ENCODE assay signal across 1 cellular context in the genomic region with DNA sequence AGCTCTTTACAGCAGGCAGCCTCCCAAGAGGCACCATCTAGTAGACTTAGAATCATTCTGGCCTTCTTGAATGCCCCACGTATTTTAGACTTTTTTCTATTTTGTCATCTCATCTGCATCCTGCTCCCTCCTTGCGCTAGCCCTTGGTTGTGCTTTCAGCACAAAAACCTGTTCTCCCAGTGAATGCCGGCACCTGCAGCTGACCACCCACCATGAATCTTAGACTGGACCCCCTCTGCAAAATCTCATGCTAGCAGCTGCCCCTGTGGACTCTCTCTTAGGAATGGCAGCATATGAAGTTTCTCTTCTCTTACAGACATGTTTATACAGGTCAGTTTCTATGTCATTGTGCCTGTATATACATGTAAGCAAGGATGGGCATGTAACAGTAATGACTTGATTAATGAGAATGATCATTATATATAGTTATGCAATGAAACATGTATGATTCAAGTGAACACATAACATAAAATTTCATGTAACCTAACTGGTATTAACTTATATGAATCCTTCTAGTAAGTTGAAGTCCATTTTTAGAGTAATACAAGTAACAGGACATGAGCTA.
A peak's percentile ranks its signal among the peaks of the same experiment; 100 is the strongest.
TF ChIP-seq lines count a peak whose summit lies in the region.

No MANE protein-coding gene starts in this region.

TF ChIP-seq in HepG2, 621 proteins besides CTCF, POLR2A, EP300 and RAD21 (continued from another document and continues in another):
- TF ChIP-seq, protein P1, sequence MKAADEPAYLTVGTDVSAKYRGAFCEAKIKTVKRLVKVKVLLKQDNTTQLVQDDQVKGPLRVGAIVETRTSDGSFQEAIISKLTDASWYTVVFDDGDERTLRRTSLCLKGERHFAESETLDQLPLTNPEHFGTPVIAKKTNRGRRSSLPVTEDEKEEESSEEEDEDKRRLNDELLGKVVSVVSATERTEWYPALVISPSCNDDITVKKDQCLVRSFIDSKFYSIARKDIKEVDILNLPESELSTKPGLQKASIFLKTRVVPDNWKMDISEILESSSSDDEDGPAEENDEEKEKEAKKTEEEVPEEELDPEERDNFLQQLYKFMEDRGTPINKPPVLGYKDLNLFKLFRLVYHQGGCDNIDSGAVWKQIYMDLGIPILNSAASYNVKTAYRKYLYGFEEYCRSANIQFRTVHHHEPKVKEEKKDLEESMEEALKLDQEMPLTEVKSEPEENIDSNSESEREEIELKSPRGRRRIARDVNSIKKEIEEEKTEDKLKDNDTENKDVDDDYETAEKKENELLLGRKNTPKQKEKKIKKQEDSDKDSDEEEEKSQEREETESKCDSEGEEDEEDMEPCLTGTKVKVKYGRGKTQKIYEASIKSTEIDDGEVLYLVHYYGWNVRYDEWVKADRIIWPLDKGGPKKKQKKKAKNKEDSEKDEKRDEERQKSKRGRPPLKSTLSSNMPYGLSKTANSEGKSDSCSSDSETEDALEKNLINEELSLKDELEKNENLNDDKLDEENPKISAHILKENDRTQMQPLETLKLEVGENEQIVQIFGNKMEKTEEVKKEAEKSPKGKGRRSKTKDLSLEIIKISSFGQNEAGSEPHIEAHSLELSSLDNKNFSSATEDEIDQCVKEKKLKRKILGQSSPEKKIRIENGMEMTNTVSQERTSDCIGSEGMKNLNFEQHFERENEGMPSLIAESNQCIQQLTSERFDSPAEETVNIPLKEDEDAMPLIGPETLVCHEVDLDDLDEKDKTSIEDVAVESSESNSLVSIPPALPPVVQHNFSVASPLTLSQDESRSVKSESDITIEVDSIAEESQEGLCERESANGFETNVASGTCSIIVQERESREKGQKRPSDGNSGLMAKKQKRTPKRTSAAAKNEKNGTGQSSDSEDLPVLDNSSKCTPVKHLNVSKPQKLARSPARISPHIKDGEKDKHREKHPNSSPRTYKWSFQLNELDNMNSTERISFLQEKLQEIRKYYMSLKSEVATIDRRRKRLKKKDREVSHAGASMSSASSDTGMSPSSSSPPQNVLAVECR (CRISPR knock-in tag; IDR thresholded peaks at IDR 0.05; ENCODE audit: borderline replicate concordance), result no peak
- TF ChIP-seq PPARG (CRISPR knock-in tag; conservative IDR thresholded peaks at IDR 0.05), result no peak
- 0 out of 2 replicates have a peak, but pooled peaks have one; percentile 9 for TF ChIP-seq ZNF564 (CRISPR knock-in tag; IDR thresholded peaks at IDR 0.05)
- TF ChIP-seq, protein P2, sequence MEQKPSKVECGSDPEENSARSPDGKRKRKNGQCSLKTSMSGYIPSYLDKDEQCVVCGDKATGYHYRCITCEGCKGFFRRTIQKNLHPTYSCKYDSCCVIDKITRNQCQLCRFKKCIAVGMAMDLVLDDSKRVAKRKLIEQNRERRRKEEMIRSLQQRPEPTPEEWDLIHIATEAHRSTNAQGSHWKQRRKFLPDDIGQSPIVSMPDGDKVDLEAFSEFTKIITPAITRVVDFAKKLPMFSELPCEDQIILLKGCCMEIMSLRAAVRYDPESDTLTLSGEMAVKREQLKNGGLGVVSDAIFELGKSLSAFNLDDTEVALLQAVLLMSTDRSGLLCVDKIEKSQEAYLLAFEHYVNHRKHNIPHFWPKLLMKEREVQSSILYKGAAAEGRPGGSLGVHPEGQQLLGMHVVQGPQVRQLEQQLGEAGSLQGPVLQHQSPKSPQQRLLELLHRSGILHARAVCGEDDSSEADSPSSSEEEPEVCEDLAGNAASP (CRISPR knock-in tag; IDR thresholded peaks at IDR 0.05; ENCODE audit: borderline replicate concordance), result no peak
- TF ChIP-seq POLR2G (IDR thresholded peaks at IDR 0.05; ENCODE audit: low read depth, low read length), result no peak
- TF ChIP-seq NR2F1 (CRISPR knock-in tag; IDR thresholded peaks at IDR 0.05), result no peak
- no peak for TF ChIP-seq ZNF777 (CRISPR knock-in tag; IDR thresholded peaks at IDR 0.05)
- no peak for TF ChIP-seq ZNF274 (CRISPR knock-in tag; IDR thresholded peaks at IDR 0.05)
- no peak for TF ChIP-seq HNRNPK (IDR thresholded peaks at IDR 0.05; ENCODE audit: low read depth, low read length, poor library complexity, severe bottlenecking)
- no peak for TF ChIP-seq ZNF232 (CRISPR knock-in tag; IDR thresholded peaks at IDR 0.05; ENCODE audit: borderline replicate concordance)
- no peak for TF ChIP-seq ZNF83 (CRISPR knock-in tag; IDR thresholded peaks at IDR 0.05; ENCODE audit: borderline replicate concordance)
- TF ChIP-seq SUZ12 (IDR thresholded peaks at IDR 0.05; ENCODE audit: low read depth, low read length), result no peak
- peak; percentile 54; the same call in 1 of the 2 replicates for TF ChIP-seq TARDBP (CRISPR knock-in tag; IDR thresholded peaks at IDR 0.05)
- TF ChIP-seq SMYD3 (CRISPR knock-in tag; IDR thresholded peaks at IDR 0.05), result 0 out of 2 replicates have a peak, but pooled peaks have one; percentile 54
- no peak for TF ChIP-seq ZNF652 (CRISPR knock-in tag; IDR thresholded peaks at IDR 0.05; ENCODE audit: borderline replicate concordance, low read depth)
- TF ChIP-seq ZNF484 (CRISPR knock-in tag; IDR thresholded peaks at IDR 0.05; ENCODE audit: borderline replicate concordance, low read depth), result no peak
- TF ChIP-seq MLLT10 (CRISPR knock-in tag; IDR thresholded peaks at IDR 0.05), result no peak
- no peak for TF ChIP-seq NFE2L1 (CRISPR knock-in tag; IDR thresholded peaks at IDR 0.05; ENCODE audit: borderline replicate concordance)
- TF ChIP-seq DNMT1 (CRISPR knock-in tag; IDR thresholded peaks at IDR 0.05), result no peak
- no peak for TF ChIP-seq SNAPC5 (CRISPR knock-in tag; IDR thresholded peaks at IDR 0.05; ENCODE audit: borderline replicate concordance)
- TF ChIP-seq, protein P3, sequence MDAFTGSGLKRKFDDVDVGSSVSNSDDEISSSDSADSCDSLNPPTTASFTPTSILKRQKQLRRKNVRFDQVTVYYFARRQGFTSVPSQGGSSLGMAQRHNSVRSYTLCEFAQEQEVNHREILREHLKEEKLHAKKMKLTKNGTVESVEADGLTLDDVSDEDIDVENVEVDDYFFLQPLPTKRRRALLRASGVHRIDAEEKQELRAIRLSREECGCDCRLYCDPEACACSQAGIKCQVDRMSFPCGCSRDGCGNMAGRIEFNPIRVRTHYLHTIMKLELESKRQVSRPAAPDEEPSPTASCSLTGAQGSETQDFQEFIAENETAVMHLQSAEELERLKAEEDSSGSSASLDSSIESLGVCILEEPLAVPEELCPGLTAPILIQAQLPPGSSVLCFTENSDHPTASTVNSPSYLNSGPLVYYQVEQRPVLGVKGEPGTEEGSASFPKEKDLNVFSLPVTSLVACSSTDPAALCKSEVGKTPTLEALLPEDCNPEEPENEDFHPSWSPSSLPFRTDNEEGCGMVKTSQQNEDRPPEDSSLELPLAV (CRISPR knock-in tag; conservative IDR thresholded peaks at IDR 0.05; ENCODE audit: low read depth), result no peak
- TF ChIP-seq, protein P4, sequence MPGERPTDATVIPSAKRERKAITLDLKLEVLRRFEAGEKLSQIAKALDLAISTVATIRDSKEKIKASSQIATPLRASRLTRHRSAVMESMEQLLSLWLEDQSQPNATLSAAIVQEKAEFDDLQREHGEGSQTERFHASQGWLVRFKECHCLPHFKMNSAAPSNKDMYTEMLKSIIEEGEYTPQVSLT (CRISPR knock-in tag; IDR thresholded peaks at IDR 0.05; ENCODE audit: borderline replicate concordance, low read depth), result no peak
- TF ChIP-seq, protein P5, sequence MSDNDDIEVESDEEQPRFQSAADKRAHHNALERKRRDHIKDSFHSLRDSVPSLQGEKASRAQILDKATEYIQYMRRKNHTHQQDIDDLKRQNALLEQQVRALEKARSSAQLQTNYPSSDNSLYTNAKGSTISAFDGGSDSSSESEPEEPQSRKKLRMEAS (IDR thresholded peaks at IDR 0.05), result no peak
- no peak for TF ChIP-seq DNMT3B (CRISPR knock-in tag; conservative IDR thresholded peaks at IDR 0.05)
- no peak for TF ChIP-seq SMAD1 (CRISPR knock-in tag; IDR thresholded peaks at IDR 0.05; ENCODE audit: borderline replicate concordance, low read depth)
- TF ChIP-seq HDAC2 (CRISPR knock-in tag; IDR thresholded peaks at IDR 0.05), result no peak
- TF ChIP-seq RBAK (CRISPR knock-in tag; IDR thresholded peaks at IDR 0.05), result no peak
- TF ChIP-seq ZMYM3 (CRISPR knock-in tag; IDR thresholded peaks at IDR 0.05), result no peak
- no peak for TF ChIP-seq ZNF292 (CRISPR knock-in tag; IDR thresholded peaks at IDR 0.05; ENCODE audit: borderline replicate concordance, low read depth)
- TF ChIP-seq MXD4 (CRISPR knock-in tag; IDR thresholded peaks at IDR 0.05), result no peak
- no peak for TF ChIP-seq TAF15 (IDR thresholded peaks at IDR 0.05; ENCODE audit: low read depth, low read length, poor library complexity, severe bottlenecking)
- TF ChIP-seq ZNF781 (CRISPR knock-in tag; IDR thresholded peaks at IDR 0.05; ENCODE audit: borderline replicate concordance, not compliant biosample characterization), result no peak
- TF ChIP-seq GTF2F1 (IDR thresholded peaks at IDR 0.05; ENCODE audit: low read length), result no peak
- TF ChIP-seq, protein P6, sequence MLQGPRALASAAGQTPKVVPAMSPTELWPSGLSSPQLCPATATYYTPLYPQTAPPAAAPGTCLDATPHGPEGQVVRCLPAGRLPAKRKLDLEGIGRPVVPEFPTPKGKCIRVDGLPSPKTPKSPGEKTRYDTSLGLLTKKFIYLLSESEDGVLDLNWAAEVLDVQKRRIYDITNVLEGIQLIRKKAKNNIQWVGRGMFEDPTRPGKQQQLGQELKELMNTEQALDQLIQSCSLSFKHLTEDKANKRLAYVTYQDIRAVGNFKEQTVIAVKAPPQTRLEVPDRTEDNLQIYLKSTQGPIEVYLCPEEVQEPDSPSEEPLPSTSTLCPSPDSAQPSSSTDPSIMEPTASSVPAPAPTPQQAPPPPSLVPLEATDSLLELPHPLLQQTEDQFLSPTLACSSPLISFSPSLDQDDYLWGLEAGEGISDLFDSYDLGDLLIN (CRISPR knock-in tag; IDR thresholded peaks at IDR 0.05; ENCODE audit: borderline replicate concordance), result no peak
- TF ChIP-seq, protein P7, sequence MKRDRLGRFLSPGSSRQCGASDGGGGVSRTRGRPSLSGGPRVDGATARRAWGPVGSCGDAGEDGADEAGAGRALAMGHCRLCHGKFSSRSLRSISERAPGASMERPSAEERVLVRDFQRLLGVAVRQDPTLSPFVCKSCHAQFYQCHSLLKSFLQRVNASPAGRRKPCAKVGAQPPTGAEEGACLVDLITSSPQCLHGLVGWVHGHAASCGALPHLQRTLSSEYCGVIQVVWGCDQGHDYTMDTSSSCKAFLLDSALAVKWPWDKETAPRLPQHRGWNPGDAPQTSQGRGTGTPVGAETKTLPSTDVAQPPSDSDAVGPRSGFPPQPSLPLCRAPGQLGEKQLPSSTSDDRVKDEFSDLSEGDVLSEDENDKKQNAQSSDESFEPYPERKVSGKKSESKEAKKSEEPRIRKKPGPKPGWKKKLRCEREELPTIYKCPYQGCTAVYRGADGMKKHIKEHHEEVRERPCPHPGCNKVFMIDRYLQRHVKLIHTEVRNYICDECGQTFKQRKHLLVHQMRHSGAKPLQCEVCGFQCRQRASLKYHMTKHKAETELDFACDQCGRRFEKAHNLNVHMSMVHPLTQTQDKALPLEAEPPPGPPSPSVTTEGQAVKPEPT (CRISPR knock-in tag; IDR thresholded peaks at IDR 0.05; ENCODE audit: low read depth), result no peak
- no peak for TF ChIP-seq ZNF557 (CRISPR knock-in tag; IDR thresholded peaks at IDR 0.05)
- no peak for TF ChIP-seq ZNF501 (CRISPR knock-in tag; IDR thresholded peaks at IDR 0.05)
- peak; percentile 58; the same call in 1 of the 2 replicates for TF ChIP-seq REPIN1 (CRISPR knock-in tag; IDR thresholded peaks at IDR 0.05; ENCODE audit: borderline replicate concordance, low read depth)
- no peak for TF ChIP-seq ZNF138 (CRISPR knock-in tag; IDR thresholded peaks at IDR 0.05; ENCODE audit: low read depth)
- no peak for TF ChIP-seq KLF12 (CRISPR knock-in tag; IDR thresholded peaks at IDR 0.05; ENCODE audit: borderline replicate concordance)
- TF ChIP-seq RXRA (CRISPR knock-in tag; IDR thresholded peaks at IDR 0.05), result no peak
- TF ChIP-seq ZFP41 (CRISPR knock-in tag; IDR thresholded peaks at IDR 0.05; ENCODE audit: borderline replicate concordance), result no peak
- TF ChIP-seq, protein P8, sequence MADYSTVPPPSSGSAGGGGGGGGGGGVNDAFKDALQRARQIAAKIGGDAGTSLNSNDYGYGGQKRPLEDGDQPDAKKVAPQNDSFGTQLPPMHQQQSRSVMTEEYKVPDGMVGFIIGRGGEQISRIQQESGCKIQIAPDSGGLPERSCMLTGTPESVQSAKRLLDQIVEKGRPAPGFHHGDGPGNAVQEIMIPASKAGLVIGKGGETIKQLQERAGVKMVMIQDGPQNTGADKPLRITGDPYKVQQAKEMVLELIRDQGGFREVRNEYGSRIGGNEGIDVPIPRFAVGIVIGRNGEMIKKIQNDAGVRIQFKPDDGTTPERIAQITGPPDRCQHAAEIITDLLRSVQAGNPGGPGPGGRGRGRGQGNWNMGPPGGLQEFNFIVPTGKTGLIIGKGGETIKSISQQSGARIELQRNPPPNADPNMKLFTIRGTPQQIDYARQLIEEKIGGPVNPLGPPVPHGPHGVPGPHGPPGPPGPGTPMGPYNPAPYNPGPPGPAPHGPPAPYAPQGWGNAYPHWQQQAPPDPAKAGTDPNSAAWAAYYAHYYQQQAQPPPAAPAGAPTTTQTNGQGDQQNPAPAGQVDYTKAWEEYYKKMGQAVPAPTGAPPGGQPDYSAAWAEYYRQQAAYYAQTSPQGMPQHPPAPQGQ (CRISPR knock-in tag; IDR thresholded peaks at IDR 0.05; ENCODE audit: borderline replicate concordance), result no peak
- TF ChIP-seq, protein P9, sequence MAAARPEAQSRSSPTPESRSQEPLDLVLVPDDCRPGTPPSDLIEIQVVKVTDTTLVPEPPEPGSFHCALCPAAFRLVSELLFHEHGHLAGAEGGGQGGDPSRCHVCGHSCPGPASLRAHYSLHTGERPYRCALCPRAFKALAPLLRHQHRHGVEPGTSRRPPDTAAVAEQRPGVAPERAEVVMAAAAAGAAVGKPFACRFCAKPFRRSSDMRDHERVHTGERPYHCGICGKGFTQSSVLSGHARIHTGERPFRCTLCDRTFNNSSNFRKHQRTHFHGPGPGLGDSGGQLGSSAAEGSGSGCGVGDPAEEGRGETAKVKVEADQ (CRISPR knock-in tag; IDR thresholded peaks at IDR 0.05; ENCODE audit: borderline replicate concordance), result no peak
- no peak for TF ChIP-seq ZNF615 (CRISPR knock-in tag; IDR thresholded peaks at IDR 0.05; ENCODE audit: borderline replicate concordance)
- 0 out of 2 replicates have a peak, but pooled peaks have one; percentile 15 for TF ChIP-seq DMAP1 (CRISPR knock-in tag; IDR thresholded peaks at IDR 0.05)
- no peak for TF ChIP-seq NBN (conservative IDR thresholded peaks at IDR 0.05)
- no peak for TF ChIP-seq MEIS1 (CRISPR knock-in tag; IDR thresholded peaks at IDR 0.05; ENCODE audit: borderline replicate concordance)
